Comparison of ENCODE assay signal across 35 cellular contexts in genomic region chr1:156347337-156347736, GRCh38. TPM values are rescaled to one million over a fixed set of nuclear protein-coding genes. Genes with fewer than 3 reads are reported as not detected.
DNase-seq lines count a peak whose midpoint lies in the region; ATAC-seq and TF ChIP-seq lines count a peak whose summit lies in the region.
"Had no signal": no experiment of that assay in that cellular context is flagged by ENCODE, and none has a peak within 500 bp of the region (broad histone marks: within the 10 kb centered on the region; RNA-seq: fewer than 3 reads in every experiment).

No MANE protein-coding gene starts in this region.

- peaks cover 3% of the 10 kb centered on the region for H3K27me3 Mint-ChIP-seq in glutamatergic neuron (ENCODE audit: unreplicated experiment)
- H3K27me3 Mint-ChIP-seq in natural killer cell treated with Interleukin-12 subunit alpha and Interleukin-12 subunit beta and Interleukin-15 and Interleukin-18, amount 100 ng/mL, for 72 hours = peaks cover 19 to 24% of the 10 kb centered on the region in 2 donors

- dilution Hi-C loops in mammary epithelial cell (cut with HindIII; ENCODE audit: low sequenced_read_pairs) = no loop called here

- H3K4me3 Mint-ChIP-seq in glutamatergic neuron (ENCODE audit: unreplicated experiment) = no peak overlapping the region
- H3K4me3 Mint-ChIP-seq in natural killer cell treated with Interleukin-12 subunit alpha and Interleukin-12 subunit beta and Interleukin-15 and Interleukin-18, amount 100 ng/mL, for 72 hours = no peak overlapping the region
- H3K4me3 Mint-ChIP-seq: activated CD8-positive, alpha-beta T cell treated with anti-CD3 and anti-CD28 coated beads for 36 hours; dendritic cell treated with granulocyte-macrophage colony-stimulating factor and Interleukin-4, amounts not matched to agents 40 ng/mL and 50 ng/mL, for 4 days; immature natural killer cell; naive thymus-derived CD4-positive, alpha-beta T cell; T-cell had no signal

- H3K27ac ChIP-seq in mammary epithelial cell (ENCODE audit: insufficient read depth, low read depth, low read length) = no peak overlapping the region
- H3K27ac ChIP-seq: C4-2B, foreskin keratinocyte, hepatocyte, parathyroid adenoma, thoracic aorta, uterus had no signal

- in situ Hi-C loops in mammary epithelial cell (cut with MboI; ENCODE audit: low sequenced_read_pairs in 2 of 2) = no loop called here

- no peak; the same call in 1 of the 2 replicates for TF ChIP-seq CTCF in AG09319 (IDR thresholded peaks at IDR 0.05; ENCODE audit: low read depth, low read length)
- TF ChIP-seq CTCF in cardiac fibroblast (IDR thresholded peaks at IDR 0.05; ENCODE audit: low read depth, low read length) = no peak
- no peak for TF ChIP-seq CTCF in glutamatergic neuron (IDR thresholded peaks at IDR 0.05; ENCODE audit: partially characterized antibody, unreplicated experiment)
- no peak for TF ChIP-seq CTCF in mammary epithelial cell (conservative IDR thresholded peaks at IDR 0.05 in 1 of 2, IDR thresholded peaks at IDR 0.05 in 1 of 2; ENCODE audit: extremely low read depth in 1 of 2, insufficient read depth in 1 of 2, low read depth in 1 of 2, low read length in 2 of 2)

- no peaks in the 10 kb centered on the region for H4K20me1 ChIP-seq in mammary epithelial cell (ENCODE audit: insufficient read depth, low read length)

- ATAC-seq in natural killer cell treated with Interleukin-12 subunit alpha and Interleukin-12 subunit beta and Interleukin-15 and Interleukin-18, amount 100 ng/mL, for 72 hours = no peak
- ATAC-seq: activated CD8-positive, alpha-beta T cell treated with anti-CD3 and anti-CD28 coated beads for 36 hours; foreskin keratinocyte; left lobe of liver; naive thymus-derived CD4-positive, alpha-beta T cell; Panc1; right cardiac atrium; T-cell had no signal

- BruUV-seq in mammary epithelial cell (replicated peaks; lab: Mats Ljungman, UMichigan) = no TSS peak

- no peaks in the 10 kb centered on the region for H3K36me3 ChIP-seq in mammary epithelial cell (ENCODE audit: insufficient read depth, low read length)
- H3K36me3 ChIP-seq: thoracic aorta, uterus had no signal

- no peak overlapping the region for H3K4me2 ChIP-seq in mammary epithelial cell (ENCODE audit: insufficient read depth, low read depth, low read length)
- H3K4me2 ChIP-seq: hepatocyte had no signal

- H3K27ac Mint-ChIP-seq in glutamatergic neuron (ENCODE audit: unreplicated experiment) = peak overlapping the region; percentile 0
- no peak overlapping the region for H3K27ac Mint-ChIP-seq in natural killer cell treated with Interleukin-12 subunit alpha and Interleukin-12 subunit beta and Interleukin-15 and Interleukin-18, amount 100 ng/mL, for 72 hours
- H3K27ac Mint-ChIP-seq: activated CD8-positive, alpha-beta T cell treated with anti-CD3 and anti-CD28 coated beads for 36 hours; dendritic cell treated with granulocyte-macrophage colony-stimulating factor and Interleukin-4, amounts not matched to agents 40 ng/mL and 50 ng/mL, for 4 days; immature natural killer cell; naive thymus-derived CD4-positive, alpha-beta T cell; T-cell had no signal

- CTCF ChIA-PET in mammary epithelial cell (lab: Charles Lee; ENCODE audit: low non-redundant PET) = no interaction called here

- H3K36me3 Mint-ChIP-seq in glutamatergic neuron (ENCODE audit: unreplicated experiment) = no peaks in the 10 kb centered on the region
- H3K36me3 Mint-ChIP-seq in natural killer cell treated with Interleukin-12 subunit alpha and Interleukin-12 subunit beta and Interleukin-15 and Interleukin-18, amount 100 ng/mL, for 72 hours = no peaks in the 10 kb centered on the region
- H3K36me3 Mint-ChIP-seq: immature natural killer cell; naive thymus-derived CD4-positive, alpha-beta T cell; T-cell had no signal

- H3K79me2 ChIP-seq in mammary epithelial cell (ENCODE audit: insufficient read depth, low read length) = no peaks in the 10 kb centered on the region
- H3K79me2 ChIP-seq: hepatocyte, parathyroid adenoma had no signal

- H3K4me3 ChIP-seq in cardiac fibroblast (replicated peaks in 1 of 2; ENCODE audit: low read depth in 2 of 2, low read length in 2 of 2) (no peak overlapping the region), mammary epithelial cell (replicated peaks in 1 of 3; ENCODE audit: insufficient read depth in 1 of 3, low read depth in 2 of 3, low read length in 3 of 3) (no peak overlapping the region)
- H3K4me3 ChIP-seq: hepatocyte, thoracic aorta, uterus had no signal

- no peak overlapping the region for H3K9ac ChIP-seq in mammary epithelial cell (ENCODE audit: insufficient read depth, low read length)
- H3K9ac ChIP-seq: parathyroid adenoma had no signal

- H3K9me3 ChIP-seq in mammary epithelial cell (replicated peaks; ENCODE audit: insufficient read depth, low read length) = no peaks in the 10 kb centered on the region
- H3K9me3 ChIP-seq: thoracic aorta, uterus had no signal

- no peak overlapping the region for H2AFZ ChIP-seq in mammary epithelial cell (ENCODE audit: low read depth, low read length)
- H2AFZ ChIP-seq: hepatocyte, parathyroid adenoma had no signal

- DNase-seq in AG09319 (ENCODE audit: extremely low read depth, low read depth) (peak; percentile 60), HS-5 (ENCODE audit: low read depth) (peak; percentile 24), cardiac fibroblast (ENCODE audit: low read depth in 2 of 2) (peak; percentile 19 to 82), glutamatergic neuron (no peak), NCI-H446 treated with DMSO at 0.1 percent for 48 hours (lab: John Stamatoyannopoulos, UW) (no peak), DMS53 treated with DMSO at 0.1 percent for 48 hours (lab: John Stamatoyannopoulos, UW; ENCODE audit: unreplicated experiment) (no peak), mammary epithelial cell (no peak)
- DNase-seq in natural killer cell treated with Interleukin-12 subunit alpha and Interleukin-12 subunit beta and Interleukin-15 and Interleukin-18, amount 100 ng/mL, for 72 hours (ENCODE audit: low spot score) = no peak
- DNase-seq: activated CD8-positive, alpha-beta T cell treated with anti-CD3 and anti-CD28 coated beads for 36 hours; activated effector memory CD4-positive, alpha-beta T cell treated with anti-CD3 and anti-CD28 coated beads, Interleukin-2, amount 50 U/mL, for 16 hours; foreskin keratinocyte; immature natural killer cell; KG1; naive thymus-derived CD4-positive, alpha-beta T cell; NCI-H146; NCI-H2171; NCI-H524 treated with DMSO at 0.1 percent for 48 hours; right cardiac atrium; SIG-M5; stimulated activated CD4-positive, alpha-beta T cell treated with anti-CD3 and anti-CD28 coated beads, Interleukin-12 subunit alpha, Interleukin-12 subunit beta, amount 100 ng/mL, for 4 hours; stimulated activated CD4-positive, alpha-beta T cell treated with anti-CD3 and anti-CD28 coated beads, Interleukin-4, amount 100 ng/mL, for 4 hours; stimulated activated naive CD4-positive, alpha-beta T cell; T-cell; uterus had no signal

- intact Hi-C loops in mammary epithelial cell (cut with micrococcal nuclease) = no loop called here

- peaks cover 32% of the 10 kb centered on the region for H3K4me1 Mint-ChIP-seq in glutamatergic neuron (ENCODE audit: low read depth, unreplicated experiment)
- no peaks in the 10 kb centered on the region for H3K4me1 Mint-ChIP-seq in natural killer cell treated with Interleukin-12 subunit alpha and Interleukin-12 subunit beta and Interleukin-15 and Interleukin-18, amount 100 ng/mL, for 72 hours (ENCODE audit: low read depth in 2 of 2)
- H3K4me1 Mint-ChIP-seq: immature natural killer cell, T-cell had no signal

- 78% methylated on average over 4 of the region's 4 CpGs for WGBS in mammary epithelial cell (ENCODE audit: low coverage, missing lambda C conversion rate)

- H3K27me3 ChIP-seq in mammary epithelial cell (ENCODE audit: insufficient read depth, low read length) = no peaks in the 10 kb centered on the region
- H3K27me3 ChIP-seq: hepatocyte, uterus had no signal

- H3K4me1 ChIP-seq in mammary epithelial cell (ENCODE audit: insufficient read depth, low read length) = no peaks in the 10 kb centered on the region
- H3K4me1 ChIP-seq: foreskin keratinocyte, parathyroid adenoma, uterus had no signal

- peaks cover 2% of the 10 kb centered on the region for H3K9me3 Mint-ChIP-seq in glutamatergic neuron (ENCODE audit: unreplicated experiment)
- no peaks in the 10 kb centered on the region for H3K9me3 Mint-ChIP-seq in natural killer cell treated with Interleukin-12 subunit alpha and Interleukin-12 subunit beta and Interleukin-15 and Interleukin-18, amount 100 ng/mL, for 72 hours
- H3K9me3 Mint-ChIP-seq: activated CD8-positive, alpha-beta T cell treated with anti-CD3 and anti-CD28 coated beads for 36 hours; dendritic cell treated with granulocyte-macrophage colony-stimulating factor and Interleukin-4, amounts not matched to agents 40 ng/mL and 50 ng/mL, for 4 days; immature natural killer cell; naive thymus-derived CD4-positive, alpha-beta T cell; T-cell had no signal

RNA-seq across cellular contexts. Expression of gene TSACC, which starts 9.0 kb away (rescaled TPM):
- total RNA-seq in glutamatergic neuron (ENCODE audit: unreplicated experiment) (not detected), mammary epithelial cell (not detected)
- total RNA-seq in natural killer cell treated with Interleukin-12 subunit alpha and Interleukin-12 subunit beta and Interleukin-15 and Interleukin-18, amount 100 ng/mL, for 72 hours = not detected
- polyA plus RNA-seq in mammary epithelial cell = 1.1 TPM
- polyA minus RNA-seq in mammary epithelial cell = not detected
- total RNA-seq: cardiac septum, hepatocyte, right cardiac atrium, thoracic aorta, uterus had no signal

RNA-seq across cellular contexts. Expression of gene CCT3, which starts 9.2 kb away (rescaled TPM):
- 347 TPM for total RNA-seq in glutamatergic neuron (ENCODE audit: unreplicated experiment)
- total RNA-seq in natural killer cell treated with Interleukin-12 subunit alpha and Interleukin-12 subunit beta and Interleukin-15 and Interleukin-18, amount 100 ng/mL, for 72 hours = 100 to 1,000 TPM; 299 to 338 TPM
- total RNA-seq in mammary epithelial cell = 100 to 1,000 TPM; 323 to 345 TPM
- 461 TPM for polyA plus RNA-seq in mammary epithelial cell
- polyA minus RNA-seq in mammary epithelial cell = 434 TPM

RNA-seq across cellular contexts. Expression of gene RHBG, which starts 21.7 kb away (rescaled TPM):
- total RNA-seq in glutamatergic neuron (ENCODE audit: unreplicated experiment) (not detected), mammary epithelial cell (not detected)
- not detected for total RNA-seq in natural killer cell treated with Interleukin-12 subunit alpha and Interleukin-12 subunit beta and Interleukin-15 and Interleukin-18, amount 100 ng/mL, for 72 hours
- not detected for polyA plus RNA-seq in mammary epithelial cell
- not detected for polyA minus RNA-seq in mammary epithelial cell
- total RNA-seq: activated CD8-positive, alpha-beta T cell treated with anti-CD3 and anti-CD28 coated beads for 36 hours; cardiac septum; HT1080; mesenteric fat pad; naive thymus-derived CD4-positive, alpha-beta T cell; right cardiac atrium; thoracic aorta had no signal
- polyA plus RNA-seq: foreskin keratinocyte; immature natural killer cell; naive thymus-derived CD4-positive, alpha-beta T cell had no signal

RNA-seq across cellular contexts. Expression of gene VHLL, which starts 48.2 kb away (rescaled TPM):
- total RNA-seq in glutamatergic neuron (ENCODE audit: unreplicated experiment) = not detected
- total RNA-seq in natural killer cell treated with Interleukin-12 subunit alpha and Interleukin-12 subunit beta and Interleukin-15 and Interleukin-18, amount 100 ng/mL, for 72 hours = not detected
- total RNA-seq in mammary epithelial cell = under 1 TPM in 1 of 2 donors, not detected in 1; 0.50 TPM
- not detected for polyA plus RNA-seq in mammary epithelial cell
- not detected for polyA minus RNA-seq in mammary epithelial cell
- total RNA-seq: cardiac septum; foreskin keratinocyte; hepatocyte; HT1080; left lobe of liver; mesenteric fat pad; naive thymus-derived CD4-positive, alpha-beta T cell; right cardiac atrium; thoracic aorta; uterus had no signal
- polyA plus RNA-seq: adipose tissue; foreskin keratinocyte; hepatocyte; immature natural killer cell; naive thymus-derived CD4-positive, alpha-beta T cell; right cardiac atrium had no signal

RNA-seq across cellular contexts. Expression of gene GLMP, which starts 51.9 kb away (rescaled TPM):
- 35.4 TPM for total RNA-seq in glutamatergic neuron (ENCODE audit: unreplicated experiment)
- 10 to 100 TPM; 17.2 to 19.6 TPM for total RNA-seq in natural killer cell treated with Interleukin-12 subunit alpha and Interleukin-12 subunit beta and Interleukin-15 and Interleukin-18, amount 100 ng/mL, for 72 hours
- 10 to 100 TPM; 29.7 to 32.1 TPM for total RNA-seq in mammary epithelial cell
- polyA plus RNA-seq in mammary epithelial cell = 16.1 TPM
- polyA minus RNA-seq in mammary epithelial cell = 14.0 TPM

Comparison
In these comparisons a context has a peak if more than half of its experiments do, and no peak if none do; other contexts are left out.
1. DNase-seq: peak in AG09319 (single experiment), HS-5 (single experiment) and cardiac fibroblast (2 of 2); none in glutamatergic neuron (single experiment), natural killer cell treated with Interleukin-12 subunit alpha and Interleukin-12 subunit beta and Interleukin-15 and Interleukin-18, amount 100 ng/mL, for 72 hours (single experiment), NCI-H446 treated with DMSO at 0.1 percent for 48 hours (single experiment), DMS53 treated with DMSO at 0.1 percent for 48 hours (single experiment) and mammary epithelial cell (single experiment).